2 cellular contexts compared by ENCODE assay signal in genomic region chr12:15738438-15739015, GRCh38.
TF ChIP-seq lines count a peak whose summit lies in the region.

No MANE protein-coding gene starts in this region.

TF ChIP-seq in A549, 52 proteins besides CTCF, POLR2A, EP300 and RAD21 (continued from another document):
- TF ChIP-seq, protein P1, sequence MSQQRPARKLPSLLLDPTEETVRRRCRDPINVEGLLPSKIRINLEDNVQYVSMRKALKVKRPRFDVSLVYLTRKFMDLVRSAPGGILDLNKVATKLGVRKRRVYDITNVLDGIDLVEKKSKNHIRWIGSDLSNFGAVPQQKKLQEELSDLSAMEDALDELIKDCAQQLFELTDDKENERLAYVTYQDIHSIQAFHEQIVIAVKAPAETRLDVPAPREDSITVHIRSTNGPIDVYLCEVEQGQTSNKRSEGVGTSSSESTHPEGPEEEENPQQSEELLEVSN (IDR thresholded peaks at IDR 0.05; ENCODE audit: borderline replicate concordance, low read depth) = no peak
- TF ChIP-seq, protein P2, sequence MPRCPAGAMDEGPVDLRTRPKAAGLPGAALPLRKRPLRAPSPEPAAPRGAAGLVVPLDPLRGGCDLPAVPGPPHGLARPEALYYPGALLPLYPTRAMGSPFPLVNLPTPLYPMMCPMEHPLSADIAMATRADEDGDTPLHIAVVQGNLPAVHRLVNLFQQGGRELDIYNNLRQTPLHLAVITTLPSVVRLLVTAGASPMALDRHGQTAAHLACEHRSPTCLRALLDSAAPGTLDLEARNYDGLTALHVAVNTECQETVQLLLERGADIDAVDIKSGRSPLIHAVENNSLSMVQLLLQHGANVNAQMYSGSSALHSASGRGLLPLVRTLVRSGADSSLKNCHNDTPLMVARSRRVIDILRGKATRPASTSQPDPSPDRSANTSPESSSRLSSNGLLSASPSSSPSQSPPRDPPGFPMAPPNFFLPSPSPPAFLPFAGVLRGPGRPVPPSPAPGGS (IDR thresholded peaks at IDR 0.05) = no peak
- no peak for TF ChIP-seq SREBF2 (IDR thresholded peaks at IDR 0.05)
- no peak for TF ChIP-seq EHMT2 (IDR thresholded peaks at IDR 0.05; ENCODE audit: low read depth)
- no peak for TF ChIP-seq EHF (CRISPR knock-in tag; IDR thresholded peaks at IDR 0.05)
- TF ChIP-seq CHD2 (IDR thresholded peaks at IDR 0.05; ENCODE audit: low read length, partially characterized antibody) = no peak
- TF ChIP-seq ESRRA (IDR thresholded peaks at IDR 0.05; ENCODE audit: borderline replicate concordance, low read length) = no peak
- TF ChIP-seq PHF8 (IDR thresholded peaks at IDR 0.05; ENCODE audit: borderline replicate concordance, low read depth) = no peak
- TF ChIP-seq REST (IDR thresholded peaks at IDR 0.05) = no peak
- TF ChIP-seq HEYL (CRISPR knock-in tag; IDR thresholded peaks at IDR 0.05) = no peak
- no peak for TF ChIP-seq FOSL2 (IDR thresholded peaks at IDR 0.05)
- no peak for TF ChIP-seq FOSL2 (CRISPR knock-in tag; IDR thresholded peaks at IDR 0.05)
- TF ChIP-seq HOXB5 (CRISPR knock-in tag; IDR thresholded peaks at IDR 0.05) = no peak
- no peak for TF ChIP-seq KDM1A (IDR thresholded peaks at IDR 0.05; ENCODE audit: low read depth)
- no peak for TF ChIP-seq SMC3 (IDR thresholded peaks at IDR 0.05)
- no peak for TF ChIP-seq CBX2 (IDR thresholded peaks at IDR 0.05; ENCODE audit: borderline replicate concordance, low read depth)
- no peak for TF ChIP-seq KDM5A (IDR thresholded peaks at IDR 0.05)
- TF ChIP-seq HDAC2 (IDR thresholded peaks at IDR 0.05) = no peak
TF ChIP-seq in A549: peak in this region for 0.

TF ChIP-seq in GM12878, 131 proteins besides CTCF, POLR2A, EP300 and RAD21 (continued from another document):
- TF ChIP-seq E2F8 (IDR thresholded peaks at IDR 0.05; ENCODE audit: low read depth, partially characterized antibody) = no peak
- TF ChIP-seq PML (IDR thresholded peaks at IDR 0.05; ENCODE audit: low read length) = no peak
- no peak for TF ChIP-seq RELA (IDR thresholded peaks at IDR 0.05; ENCODE audit: borderline replicate concordance, partially characterized antibody)
- no peak for TF ChIP-seq RELB (IDR thresholded peaks at IDR 0.05; ENCODE audit: low read depth)
- TF ChIP-seq CHD1 (IDR thresholded peaks at IDR 0.05; ENCODE audit: low read depth, low read length) = no peak
- no peak for TF ChIP-seq KDM1A (IDR thresholded peaks at IDR 0.05; ENCODE audit: borderline replicate concordance)
- no peak for TF ChIP-seq EGR1 (IDR thresholded peaks at IDR 0.05; ENCODE audit: borderline replicate concordance in 1 of 2, low read depth in 2 of 2, low read length in 2 of 2)
- no peak for TF ChIP-seq NFYA (IDR thresholded peaks at IDR 0.05; ENCODE audit: borderline replicate concordance, low read depth, low read length)
- no peak for TF ChIP-seq ELK1 (IDR thresholded peaks at IDR 0.05; ENCODE audit: low read depth, low read length)
- TF ChIP-seq SMC3 (IDR thresholded peaks at IDR 0.05; ENCODE audit: borderline replicate concordance, low read length) = no peak
- TF ChIP-seq SUZ12 (IDR thresholded peaks at IDR 0.05; ENCODE audit: unreplicated experiment) = no peak
TF ChIP-seq in GM12878: peak in this region for 0.
